ENCODE assay signal across 21 cellular contexts in the genomic region with DNA sequence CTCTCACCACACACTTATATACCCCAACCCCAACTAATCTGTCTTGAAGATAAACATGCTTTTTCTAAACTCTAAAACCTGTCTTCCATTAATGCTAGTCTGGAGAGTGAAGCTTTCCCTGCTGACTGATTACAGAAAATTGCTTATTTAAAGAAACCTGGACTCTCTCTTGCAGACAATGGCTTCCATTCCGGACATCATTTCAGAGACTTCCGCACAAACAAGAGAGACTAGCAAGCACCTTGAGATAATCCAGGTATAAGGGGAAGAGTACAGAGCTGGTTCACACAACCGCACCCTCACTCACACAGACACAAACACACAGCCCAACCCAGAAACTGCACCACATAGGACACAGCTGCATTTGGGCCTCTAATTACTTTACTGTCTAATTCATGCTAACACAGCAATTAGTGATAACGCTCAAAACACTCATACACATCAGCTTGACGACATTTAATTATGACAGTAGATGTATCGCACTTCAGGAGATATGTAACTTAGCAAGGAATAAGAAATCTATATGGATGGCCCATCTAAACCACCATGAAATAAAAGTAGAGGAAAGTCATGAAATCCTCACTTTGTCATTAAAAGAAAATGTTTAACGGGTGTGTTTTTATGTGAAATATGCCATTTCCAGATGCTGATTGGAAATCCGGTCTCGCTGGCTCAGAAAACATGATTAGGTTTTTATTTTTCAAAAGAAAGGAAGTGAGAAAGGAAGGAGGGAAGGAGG.
DNase-seq lines count a peak whose midpoint lies in the region; ATAC-seq, FAIRE-seq and TF ChIP-seq lines count a peak whose summit lies in the region.
"Had no signal": no experiment of that assay in that cellular context is flagged by ENCODE, and none has a peak within 500 bp of the region (broad histone marks: within the 10 kb centered on the region; RNA-seq: fewer than 3 reads in every experiment).

No MANE protein-coding gene starts in this region.

- H3K9me2 ChIP-seq in Loucy (replicated peaks; ENCODE audit: low read depth, low read length) = no peaks in the 10 kb centered on the region

- no peak overlapping the region for H4K8ac ChIP-seq in H1 (ENCODE audit: extremely low read depth, insufficient read depth, low read length)

- ATAC-seq in right lobe of liver = no peak
- no peak for ATAC-seq in HG03378 (IDR thresholded peaks at IDR 0.05; ENCODE audit: unreplicated experiment)
- no peak for ATAC-seq in stimulated activated naive CD8-positive, alpha-beta T cell treated with anti-CD3 and anti-CD28 coated beads, Interleukin-15, Interleukin-2, amounts not matched to agents 100 U/mL and 50 U/mL, for 24 hours

- H3K9ac ChIP-seq in BLaER1 = no peak overlapping the region
- no peak overlapping the region for H3K9ac ChIP-seq in Loucy (ENCODE audit: low read depth, low read length, poor library complexity, severe bottlenecking)
- no peak overlapping the region for H3K9ac ChIP-seq in H1 (replicated peaks in 1 of 4; ENCODE audit: extremely low read depth in 1 of 4, low read depth in 3 of 4, low read length in 3 of 4)
- H3K9ac ChIP-seq in smooth muscle cell (ENCODE audit: low read depth) = no peak overlapping the region

- no peak for TF ChIP-seq EP300 in H1 (IDR thresholded peaks at IDR 0.05; ENCODE audit: borderline replicate concordance in 1 of 2, low read depth in 2 of 2, low read length in 2 of 2)

- H2AFZ ChIP-seq in Loucy (ENCODE audit: low read length) (peak overlapping the region; percentile 46; the same call in 1 of the 2 replicates), H1 (ENCODE audit: low read length) (0 out of 2 replicates have a peak overlapping the region, but pooled peaks have one; percentile 62), smooth muscle cell (ENCODE audit: low read depth) (peak overlapping the region; percentile 27)

- H3K4me3 ChIP-seq in BLaER1 (no peak overlapping the region), Loucy (ENCODE audit: low read length, poor library complexity, severe bottlenecking) (no peak overlapping the region), H1 (ENCODE audit: extremely low read depth in 1 of 4, insufficient read depth in 2 of 4, low read depth in 3 of 4, low read length in 4 of 4) (no peak overlapping the region), smooth muscle cell (no peak overlapping the region), right lobe of liver (no peak overlapping the region)

- no peaks in the 10 kb centered on the region for H3K79me1 ChIP-seq in H1 (ENCODE audit: low read depth, low read length)

- H2BK120ac ChIP-seq in H1 (replicated peaks; ENCODE audit: low read depth, low read length) = no peak overlapping the region

- no peak overlapping the region for H2BK20ac ChIP-seq in H1 (ENCODE audit: low read length)

- DNase-seq in H1 (ENCODE audit: low read depth in 1 of 2, low spot score in 2 of 2) (no peak), smooth muscle cell (lab: John Stamatoyannopoulos, UW; ENCODE audit: unreplicated experiment) (no peak), right lobe of liver (no peak)
- DNase-seq in effector CD8-positive, alpha-beta T cell (lab: John Stamatoyannopoulos, UW) = no peak
- DNase-seq in stimulated activated naive CD8-positive, alpha-beta T cell treated with anti-CD3 and anti-CD28 coated beads, Interleukin-15, Interleukin-2, amounts not matched to agents 100 U/mL and 50 U/mL, for 24 hours = no peak
- DNase-seq: 8988T; ACHN; CD4-positive, alpha-beta memory T cell; COR-L47; DMS153; DMS79 treated with DMSO at 0.1 percent for 48 hours; EL; HCEC 1CT; HFFc6 had no signal

- no peaks in the 10 kb centered on the region for H4K20me1 ChIP-seq in BLaER1
- no peaks in the 10 kb centered on the region for H4K20me1 ChIP-seq in Loucy (ENCODE audit: insufficient read depth, low read length, poor library complexity, severe bottlenecking)
- no peaks in the 10 kb centered on the region for H4K20me1 ChIP-seq in H1 (replicated peaks in 1 of 2; ENCODE audit: control insufficient read depth in 1 of 2, insufficient read depth in 2 of 2, low read length in 2 of 2)
- H4K20me1 ChIP-seq in smooth muscle cell (ENCODE audit: low read depth) = no peaks in the 10 kb centered on the region

- H3K79me2 ChIP-seq in Loucy (ENCODE audit: insufficient read depth, low read length) = no peaks in the 10 kb centered on the region
- no peaks in the 10 kb centered on the region for H3K79me2 ChIP-seq in H1 (ENCODE audit: control insufficient read depth in 1 of 2, insufficient read depth in 2 of 2, low read length in 2 of 2)
- H3K79me2 ChIP-seq in smooth muscle cell (ENCODE audit: low read depth) = no peaks in the 10 kb centered on the region

- H3K56ac ChIP-seq in H1 (replicated peaks; ENCODE audit: insufficient read length, low read depth, low read length) = no peak overlapping the region

- FAIRE-seq in H1 (lab: Jason Lieb, UNC) = no peak
- FAIRE-seq: D721Med, G401.6, GM12891 had no signal

- no peak overlapping the region for H4K91ac ChIP-seq in H1 (replicated peaks; ENCODE audit: insufficient read length, low read length)

- no peak overlapping the region for H2AK5ac ChIP-seq in H1 (ENCODE audit: low read depth, low read length)

- H3K18ac ChIP-seq in H1 (ENCODE audit: extremely low read depth, low read length) = no peak overlapping the region

- H3F3A ChIP-seq in Loucy (ENCODE audit: low read depth) (no peaks in the 10 kb centered on the region), smooth muscle cell (ENCODE audit: low read depth) (no peaks in the 10 kb centered on the region)

- POLR2A ChIA-PET in H1 (lab: Charles Lee; ENCODE audit: partially characterized antibody) = interaction anchor here (1.1 kb wide), 2 partner anchors 10 to 12 kb away, joined by 3 read pairs; no protein-coding TSS in a partner anchor

- no peaks in the 10 kb centered on the region for H3K27me3 ChIP-seq in BLaER1
- H3K27me3 ChIP-seq in Loucy (ENCODE audit: insufficient read depth, low read length, poor library complexity, severe bottlenecking) = no peaks in the 10 kb centered on the region
- H3K27me3 ChIP-seq in H1 (replicated peaks in 1 of 4; ENCODE audit: control insufficient read depth in 3 of 4, extremely low read depth in 1 of 4, insufficient read depth in 3 of 4, low read length in 3 of 4) = no peaks in the 10 kb centered on the region
- no peaks in the 10 kb centered on the region for H3K27me3 ChIP-seq in smooth muscle cell (ENCODE audit: low read depth)
- no peaks in the 10 kb centered on the region for H3K27me3 ChIP-seq in right lobe of liver

- no peak for TF ChIP-seq CTCF in Loucy (conservative IDR thresholded peaks at IDR 0.05; ENCODE audit: low read length)
- TF ChIP-seq CTCF in H1 (IDR thresholded peaks at IDR 0.05; ENCODE audit: control extremely low read depth in 1 of 3, insufficient read depth in 1 of 3, low read depth in 1 of 3, low read length in 3 of 3) = no peak
- TF ChIP-seq CTCF in smooth muscle cell (IDR thresholded peaks at IDR 0.05; ENCODE audit: borderline replicate concordance, insufficient read depth, poor library complexity, severe bottlenecking) = no peak
- TF ChIP-seq CTCF in right lobe of liver (IDR thresholded peaks at IDR 0.05) = no peak

- H3K36me3 ChIP-seq in BLaER1 (no peaks in the 10 kb centered on the region), Loucy (ENCODE audit: insufficient read depth, low read length) (no peaks in the 10 kb centered on the region), H1 (ENCODE audit: control insufficient read depth in 2 of 4, insufficient read depth in 4 of 4, low read length in 3 of 4) (no peaks in the 10 kb centered on the region), smooth muscle cell (ENCODE audit: low read depth) (no peaks in the 10 kb centered on the region), right lobe of liver (no peaks in the 10 kb centered on the region)

- H3K4ac ChIP-seq in H1 (replicated peaks; ENCODE audit: insufficient read length, low read depth, low read length) = no peak overlapping the region

- H3K4me2 ChIP-seq in BLaER1 (peak overlapping the region; percentile 52), Loucy (ENCODE audit: low read depth, low read length, poor library complexity, severe bottlenecking) (no peak overlapping the region), H1 (ENCODE audit: insufficient read depth in 1 of 2, low read depth in 2 of 2, low read length in 2 of 2) (no peak overlapping the region), smooth muscle cell (no peak overlapping the region)

- TF ChIP-seq POLR2A in H1 (IDR thresholded peaks at IDR 0.05; ENCODE audit: control extremely low read depth in 1 of 2, low read depth in 2 of 2, low read length in 2 of 2) (no peak), right lobe of liver (IDR thresholded peaks at IDR 0.05) (no peak)

- WGBS in H1 (ENCODE audit: extremely low coverage in 1 of 2, insufficient coverage in 1 of 2, insufficient read length in 1 of 2, insufficient replicate concordance in 2 of 2, low coverage in 1 of 2, low lambda C conversion rate in 2 of 2, missing lambda C conversion rate in 1 of 2), 2 experiments = 94% methylated on average over 9 of the region's 9 CpGs; no CpG with 5 or more reads in 1 of the 2 experiments
- 81% methylated on average over 9 of the region's 9 CpGs for WGBS in smooth muscle cell (ENCODE audit: low lambda C conversion rate)
- WGBS in right lobe of liver (ENCODE audit: insufficient coverage, low coverage, low lambda C conversion rate, missing lambda C conversion rate) = 74% methylated on average over 9 of the region's 9 CpGs

- peak overlapping the region; percentile 40; the same call in 1 of the 2 replicates for H3K27ac ChIP-seq in BLaER1
- H3K27ac ChIP-seq in H1 (ENCODE audit: low read depth, low read length) = no peak overlapping the region
- no peak overlapping the region for H3K27ac ChIP-seq in smooth muscle cell (ENCODE audit: low read depth)
- no peak overlapping the region for H3K27ac ChIP-seq in right lobe of liver
- H3K27ac ChIP-seq: C4-2B had no signal

- no peak for TF ChIP-seq RAD21 in H1 (IDR thresholded peaks at IDR 0.05 in 1 of 2, conservative IDR thresholded peaks at IDR 0.05 in 1 of 2; ENCODE audit: low read depth in 2 of 2, low read length in 2 of 2)

- peaks cover 24% of the 10 kb centered on the region for H3K4me1 ChIP-seq in BLaER1
- peaks cover 15% of the 10 kb centered on the region for H3K4me1 ChIP-seq in Loucy (ENCODE audit: insufficient read depth, low read length, poor library complexity, severe bottlenecking)
- H3K4me1 ChIP-seq in H1 (replicated peaks in 1 of 4; ENCODE audit: control insufficient read depth in 3 of 4, insufficient read depth in 4 of 4, low read length in 3 of 4) = peaks cover 0 to 3% (median 0%) of the 10 kb centered on the region in 4 experiments; a peak in 1 of 7 replicates
- H3K4me1 ChIP-seq in smooth muscle cell (ENCODE audit: low read depth) = no peaks in the 10 kb centered on the region
- H3K4me1 ChIP-seq in right lobe of liver = no peaks in the 10 kb centered on the region

- H3K23ac ChIP-seq in H1 (ENCODE audit: insufficient read length) = no peak overlapping the region

- intact Hi-C loops in right lobe of liver (cut with DNase I) = no loop called here

- CTCF ChIA-PET in H1 (lab: Charles Lee; ENCODE audit: partially characterized antibody) = interaction anchor here (2.0 kb wide), 1 partner anchor 10 kb away, joined by 4 read pairs; no protein-coding TSS in a partner anchor

- no peak overlapping the region for H4K5ac ChIP-seq in H1 (ENCODE audit: insufficient read length, low read depth, low read length)

- H2BK12ac ChIP-seq in H1 (ENCODE audit: low read depth, low read length) = no peak overlapping the region; the same call in 1 of the 2 replicates

- peaks cover 18% of the 10 kb centered on the region for H3K9me3 ChIP-seq in BLaER1
- H3K9me3 ChIP-seq in Loucy (ENCODE audit: insufficient read depth, low read depth, low read length) = peaks cover 3% of the 10 kb centered on the region; the same call in 1 of the 2 replicates
- 0 out of 4 replicates have a peak, but pooled peaks cover 0 to 2% of the 10 kb centered on the region in 2 experiments for H3K9me3 ChIP-seq in H1 (ENCODE audit: insufficient read depth in 2 of 2, low read depth in 1 of 2, low read length in 1 of 2)
- H3K9me3 ChIP-seq in smooth muscle cell (replicated peaks; ENCODE audit: low read depth) = no peaks in the 10 kb centered on the region
- no peaks in the 10 kb centered on the region for H3K9me3 ChIP-seq in right lobe of liver

- H2BK15ac ChIP-seq in H1 (ENCODE audit: low read length) = no peak overlapping the region

- H3K23me2 ChIP-seq in H1 (ENCODE audit: low read depth, low read length) = no peaks in the 10 kb centered on the region

- H2BK5ac ChIP-seq in H1 (ENCODE audit: low read depth, low read length) = no peak overlapping the region

- H3K14ac ChIP-seq in H1 (ENCODE audit: insufficient read length) = no peak overlapping the region
